ENCODE assay signal across 23 cellular contexts in genomic region chr2:105509271-105510086, GRCh38.
DNase-seq lines count a peak whose midpoint lies in the region; ATAC-seq and TF ChIP-seq lines count a peak whose summit lies in the region.
"Had no signal": no experiment of that assay in that cellular context is flagged by ENCODE, and none has a peak within 500 bp of the region (broad histone marks: within the 10 kb centered on the region; RNA-seq: fewer than 3 reads in every experiment).

No MANE protein-coding gene starts in this region.

- in situ Hi-C loops in Panc1 (cut with HindIII; ENCODE audit: low pct_unique_long_range_greater_than_20kb, low sequenced_read_pairs): no loop called here
- in situ Hi-C loops in gastrocnemius medialis (cut with MboI; ENCODE audit: low sequenced_read_pairs in 4 of 4): no loop called here

- H3K4me3 ChIP-seq in Panc1 (ENCODE audit: low read depth in 2 of 2, low read length in 2 of 2): no peak overlapping the region
- no peak overlapping the region for H3K4me3 ChIP-seq in left ventricle myocardium inferior
- H3K4me3 ChIP-seq in gastrocnemius medialis: no peak overlapping the region
- no peak overlapping the region for H3K4me3 ChIP-seq in upper lobe of right lung
- H3K4me3 ChIP-seq: BLaER1 treated with 17β-estradiol and CSF1 and Interleukin-3, amounts not matched to agents 10 nM and 100 nM; GM23248; Peyer's patch; SJSA1 had no signal

- peak; percentile 44 for DNase-seq in activated CD4-positive, alpha-beta T cell treated with anti-CD3 and anti-CD28 coated beads, Interleukin-2, amount 10 ng/mL, durations not matched to agents 24 days and 14 days
- DNase-seq in activated CD4-positive, alpha-beta T cell treated with anti-CD3 and anti-CD28 coated beads, Interleukin-2, amount 10 ng/mL, durations not matched to agents 7 days and 5 days: no peak
- DNase-seq in Panc1 (ENCODE audit: low read depth, low spot score) (no peak), left ventricle myocardium inferior (no peak), gastrocnemius medialis (no peak), Calu3 (no peak), upper lobe of right lung (no peak)
- DNase-seq in NK-92 treated with Interleukin-12 subunit alpha and Interleukin-12 subunit beta, amount 100 ng/mL, for 24 hours (lab: John Stamatoyannopoulos, UW): no peak
- DNase-seq: CD8-positive, alpha-beta T cell; DMS153; GM23248; H9; NCI-H1105; NCI-H146; NCI-H2029; NCI-H345; NCI-H524; NCI-H774; Peyer's patch had no signal

- no peak overlapping the region for H3K27ac Mint-ChIP-seq in activated CD4-positive, alpha-beta T cell treated with anti-CD3 and anti-CD28 coated beads, Interleukin-2, amount 10 ng/mL, durations not matched to agents 24 days and 14 days
- H3K27ac Mint-ChIP-seq in activated CD4-positive, alpha-beta T cell treated with anti-CD3 and anti-CD28 coated beads, Interleukin-2, amount 10 ng/mL, durations not matched to agents 7 days and 5 days: no peak overlapping the region
- no peak overlapping the region for H3K27ac Mint-ChIP-seq in Calu3 (ENCODE audit: unreplicated experiment)
- H3K27ac Mint-ChIP-seq: CD8-positive, alpha-beta T cell had no signal

- no peak for ATAC-seq in Panc1
- no peak for ATAC-seq in gastrocnemius medialis
- ATAC-seq in upper lobe of right lung: no peak
- ATAC-seq: CD8-positive, alpha-beta T cell had no signal

- CTCF ChIA-PET in activated CD4-positive, alpha-beta T cell treated with anti-CD3 and anti-CD28 coated beads, Interleukin-2, amount 10 ng/mL, durations not matched to agents 7 days and 5 days (lab: Charles Lee): no interaction called here
- CTCF ChIA-PET in Panc1 (lab: Charles Lee) (interaction anchor here (0.5 to 0.7 kb wide), 2 partner anchors 41 to 103 kb away, joined by 4 to 8 read pairs; no protein-coding TSS in a partner anchor), Calu3 (lab: Charles Lee) (interaction anchor here (0.6 to 0.7 kb wide), 2 partner anchors 12 to 129 kb away, joined by 3 read pairs; no protein-coding TSS in a partner anchor)

- H3K27ac ChIP-seq in Panc1 (ENCODE audit: low read length) (peak overlapping the region; percentile 77; the same call in 1 of the 2 replicates), left ventricle myocardium inferior (replicated peaks) (peak overlapping the region; percentile 92), gastrocnemius medialis (peak overlapping the region in 3 of 4 donors; percentile 26 to 38 (median 36)), upper lobe of right lung (no peak overlapping the region)
- H3K27ac ChIP-seq: 22Rv1; BLaER1 treated with 17β-estradiol and CSF1 and Interleukin-3, amounts not matched to agents 10 nM and 100 nM; GM23248; KMS-11; Peyer's patch; SJSA1 had no signal

- H3K9me3 Mint-ChIP-seq in activated CD4-positive, alpha-beta T cell treated with anti-CD3 and anti-CD28 coated beads, Interleukin-2, amount 10 ng/mL, durations not matched to agents 24 days and 14 days: no peaks in the 10 kb centered on the region
- no peaks in the 10 kb centered on the region for H3K9me3 Mint-ChIP-seq in activated CD4-positive, alpha-beta T cell treated with anti-CD3 and anti-CD28 coated beads, Interleukin-2, amount 10 ng/mL, durations not matched to agents 7 days and 5 days
- no peaks in the 10 kb centered on the region for H3K9me3 Mint-ChIP-seq in Calu3 (ENCODE audit: low read depth, unreplicated experiment)
- H3K9me3 Mint-ChIP-seq: CD8-positive, alpha-beta T cell; H9 had no signal

- H3K4me1 Mint-ChIP-seq in activated CD4-positive, alpha-beta T cell treated with anti-CD3 and anti-CD28 coated beads, Interleukin-2, amount 10 ng/mL, durations not matched to agents 24 days and 14 days: no peaks in the 10 kb centered on the region
- no peaks in the 10 kb centered on the region for H3K4me1 Mint-ChIP-seq in activated CD4-positive, alpha-beta T cell treated with anti-CD3 and anti-CD28 coated beads, Interleukin-2, amount 10 ng/mL, durations not matched to agents 7 days and 5 days
- H3K4me1 Mint-ChIP-seq in Calu3 (ENCODE audit: low read depth, unreplicated experiment): no peaks in the 10 kb centered on the region
- H3K4me1 Mint-ChIP-seq: H9 had no signal

- peaks cover 17% of the 10 kb centered on the region for H3K4me1 ChIP-seq in Panc1 (ENCODE audit: control insufficient read depth, insufficient read depth, low read length)
- peaks cover 46% of the 10 kb centered on the region for H3K4me1 ChIP-seq in left ventricle myocardium inferior
- peaks cover 9 to 19% of the 10 kb centered on the region in 2 donors for H3K4me1 ChIP-seq in gastrocnemius medialis
- H3K4me1 ChIP-seq in upper lobe of right lung: no peaks in the 10 kb centered on the region
- H3K4me1 ChIP-seq: BLaER1 treated with 17β-estradiol and CSF1 and Interleukin-3, amounts not matched to agents 10 nM and 100 nM; Peyer's patch had no signal

- no peak overlapping the region for H3K4me3 Mint-ChIP-seq in activated CD4-positive, alpha-beta T cell treated with anti-CD3 and anti-CD28 coated beads, Interleukin-2, amount 10 ng/mL, durations not matched to agents 24 days and 14 days
- H3K4me3 Mint-ChIP-seq in activated CD4-positive, alpha-beta T cell treated with anti-CD3 and anti-CD28 coated beads, Interleukin-2, amount 10 ng/mL, durations not matched to agents 7 days and 5 days: no peak overlapping the region
- no peak overlapping the region for H3K4me3 Mint-ChIP-seq in Calu3 (ENCODE audit: low read depth, unreplicated experiment)
- H3K4me3 Mint-ChIP-seq: CD8-positive, alpha-beta T cell; H9 had no signal

- H3K27me3 ChIP-seq in Panc1 (ENCODE audit: control insufficient read depth, insufficient read depth, low read length): no peaks in the 10 kb centered on the region
- no peaks in the 10 kb centered on the region for H3K27me3 ChIP-seq in left ventricle myocardium inferior (ENCODE audit: low read depth)
- H3K27me3 ChIP-seq in gastrocnemius medialis: no peaks in the 10 kb centered on the region
- no peaks in the 10 kb centered on the region for H3K27me3 ChIP-seq in upper lobe of right lung
- H3K27me3 ChIP-seq: BLaER1 treated with 17β-estradiol and CSF1 and Interleukin-3, amounts not matched to agents 10 nM and 100 nM; Peyer's patch; SJSA1 had no signal

- BruUV-seq in Panc1 (replicated peaks; lab: Mats Ljungman, UMichigan) (no TSS peak), Calu3 (replicated peaks; lab: Mats Ljungman, UMichigan) (no TSS peak)

- no peak for TF ChIP-seq POLR2A in gastrocnemius medialis (IDR thresholded peaks at IDR 0.05)

- H3K27me3 Mint-ChIP-seq in activated CD4-positive, alpha-beta T cell treated with anti-CD3 and anti-CD28 coated beads, Interleukin-2, amount 10 ng/mL, durations not matched to agents 24 days and 14 days: peaks cover 21% of the 10 kb centered on the region
- H3K27me3 Mint-ChIP-seq in activated CD4-positive, alpha-beta T cell treated with anti-CD3 and anti-CD28 coated beads, Interleukin-2, amount 10 ng/mL, durations not matched to agents 7 days and 5 days: peaks cover 16% of the 10 kb centered on the region
- no peaks in the 10 kb centered on the region for H3K27me3 Mint-ChIP-seq in Calu3 (ENCODE audit: unreplicated experiment)

- POLR2A ChIA-PET in activated CD4-positive, alpha-beta T cell treated with anti-CD3 and anti-CD28 coated beads, Interleukin-2, amount 10 ng/mL, durations not matched to agents 7 days and 5 days (lab: Charles Lee): no interaction called here
- POLR2A ChIA-PET in Panc1 (lab: Charles Lee): no interaction called here

- H3K36me3 ChIP-seq in Panc1 (ENCODE audit: control insufficient read depth, insufficient read depth, low read length): no peaks in the 10 kb centered on the region
- H3K36me3 ChIP-seq in left ventricle myocardium inferior: no peaks in the 10 kb centered on the region
- no peaks in the 10 kb centered on the region for H3K36me3 ChIP-seq in gastrocnemius medialis
- H3K36me3 ChIP-seq in upper lobe of right lung: no peaks in the 10 kb centered on the region
- H3K36me3 ChIP-seq: BLaER1 treated with 17β-estradiol and CSF1 and Interleukin-3, amounts not matched to agents 10 nM and 100 nM; Peyer's patch; SJSA1 had no signal

- H3K36me3 Mint-ChIP-seq in activated CD4-positive, alpha-beta T cell treated with anti-CD3 and anti-CD28 coated beads, Interleukin-2, amount 10 ng/mL, durations not matched to agents 24 days and 14 days (ENCODE audit: low read depth): no peaks in the 10 kb centered on the region
- no peaks in the 10 kb centered on the region for H3K36me3 Mint-ChIP-seq in activated CD4-positive, alpha-beta T cell treated with anti-CD3 and anti-CD28 coated beads, Interleukin-2, amount 10 ng/mL, durations not matched to agents 7 days and 5 days (ENCODE audit: low read depth)
- no peaks in the 10 kb centered on the region for H3K36me3 Mint-ChIP-seq in Calu3 (ENCODE audit: insufficient read depth, unreplicated experiment)
- H3K36me3 Mint-ChIP-seq: CD8-positive, alpha-beta T cell had no signal

- H3K9me3 ChIP-seq in Panc1 (ENCODE audit: control insufficient read depth, insufficient read depth, low read depth, low read length): no peaks in the 10 kb centered on the region
- no peaks in the 10 kb centered on the region for H3K9me3 ChIP-seq in left ventricle myocardium inferior (replicated peaks)
- H3K9me3 ChIP-seq in gastrocnemius medialis: no peaks in the 10 kb centered on the region
- H3K9me3 ChIP-seq in upper lobe of right lung: no peaks in the 10 kb centered on the region
- H3K9me3 ChIP-seq: BLaER1 treated with 17β-estradiol and CSF1 and Interleukin-3, amounts not matched to agents 10 nM and 100 nM; Peyer's patch; SJSA1 had no signal

- TF ChIP-seq CTCF in Panc1 (IDR thresholded peaks at IDR 0.05) (no peak), left ventricle myocardium inferior (IDR thresholded peaks at IDR 0.05; ENCODE audit: borderline replicate concordance) (no peak), gastrocnemius medialis (IDR thresholded peaks at IDR 0.05 in 4 of 5, conservative IDR thresholded peaks at IDR 0.05 in 1 of 5) (no peak), Calu3 (IDR thresholded peaks at IDR 0.05; ENCODE audit: unreplicated experiment) (no peak), upper lobe of right lung (IDR thresholded peaks at IDR 0.05) (no peak)

- intact Hi-C loops in activated CD4-positive, alpha-beta T cell treated with anti-CD3 and anti-CD28 coated beads, Interleukin-2, amount 10 ng/mL, durations not matched to agents 24 days and 14 days (cut with micrococcal nuclease): no loop called here
- intact Hi-C loops in Panc1 (cut with micrococcal nuclease; ENCODE audit: unreplicated experiment): no loop called here
- intact Hi-C loops in left ventricle myocardium inferior (cut with micrococcal nuclease): no loop called here
- intact Hi-C loops in gastrocnemius medialis (cut with DNase I; ENCODE audit: low total_unique reads): loop anchor here (10.0 kb wide), 1 partner anchor 55 kb away; no protein-coding TSS in a partner anchor
- intact Hi-C loops in Calu3 (cut with micrococcal nuclease; ENCODE audit: unreplicated experiment): no loop called here
- intact Hi-C loops in upper lobe of right lung (cut with DNase I): no loop called here
